In genomic region chr1:99728494-99729235, GRCh38 we compare ENCODE assay signal across 1 cellular context.
TF ChIP-seq lines count a peak whose summit lies in the region.

No MANE protein-coding gene starts in this region.

TF ChIP-seq in A549, 52 proteins besides CTCF, POLR2A, EP300 and RAD21:
- TF ChIP-seq, protein P1, sequence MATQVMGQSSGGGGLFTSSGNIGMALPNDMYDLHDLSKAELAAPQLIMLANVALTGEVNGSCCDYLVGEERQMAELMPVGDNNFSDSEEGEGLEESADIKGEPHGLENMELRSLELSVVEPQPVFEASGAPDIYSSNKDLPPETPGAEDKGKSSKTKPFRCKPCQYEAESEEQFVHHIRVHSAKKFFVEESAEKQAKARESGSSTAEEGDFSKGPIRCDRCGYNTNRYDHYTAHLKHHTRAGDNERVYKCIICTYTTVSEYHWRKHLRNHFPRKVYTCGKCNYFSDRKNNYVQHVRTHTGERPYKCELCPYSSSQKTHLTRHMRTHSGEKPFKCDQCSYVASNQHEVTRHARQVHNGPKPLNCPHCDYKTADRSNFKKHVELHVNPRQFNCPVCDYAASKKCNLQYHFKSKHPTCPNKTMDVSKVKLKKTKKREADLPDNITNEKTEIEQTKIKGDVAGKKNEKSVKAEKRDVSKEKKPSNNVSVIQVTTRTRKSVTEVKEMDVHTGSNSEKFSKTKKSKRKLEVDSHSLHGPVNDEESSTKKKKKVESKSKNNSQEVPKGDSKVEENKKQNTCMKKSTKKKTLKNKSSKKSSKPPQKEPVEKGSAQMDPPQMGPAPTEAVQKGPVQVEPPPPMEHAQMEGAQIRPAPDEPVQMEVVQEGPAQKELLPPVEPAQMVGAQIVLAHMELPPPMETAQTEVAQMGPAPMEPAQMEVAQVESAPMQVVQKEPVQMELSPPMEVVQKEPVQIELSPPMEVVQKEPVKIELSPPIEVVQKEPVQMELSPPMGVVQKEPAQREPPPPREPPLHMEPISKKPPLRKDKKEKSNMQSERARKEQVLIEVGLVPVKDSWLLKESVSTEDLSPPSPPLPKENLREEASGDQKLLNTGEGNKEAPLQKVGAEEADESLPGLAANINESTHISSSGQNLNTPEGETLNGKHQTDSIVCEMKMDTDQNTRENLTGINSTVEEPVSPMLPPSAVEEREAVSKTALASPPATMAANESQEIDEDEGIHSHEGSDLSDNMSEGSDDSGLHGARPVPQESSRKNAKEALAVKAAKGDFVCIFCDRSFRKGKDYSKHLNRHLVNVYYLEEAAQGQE (IDR thresholded peaks at IDR 0.05) = no peak
- TF ChIP-seq MYC (IDR thresholded peaks at IDR 0.05; ENCODE audit: borderline replicate concordance, low read length) (no peak), POLR2AphosphoS2 (conservative IDR thresholded peaks at IDR 0.05; ENCODE audit: low read length) (no peak), HDAC2 (IDR thresholded peaks at IDR 0.05) (no peak), CEBPB (IDR thresholded peaks at IDR 0.05) (no peak), CHD2 (IDR thresholded peaks at IDR 0.05; ENCODE audit: low read length, partially characterized antibody) (no peak), SREBF2 (IDR thresholded peaks at IDR 0.05) (no peak), RNF2 (IDR thresholded peaks at IDR 0.05; ENCODE audit: borderline replicate concordance, low read depth) (no peak), RFX5 (IDR thresholded peaks at IDR 0.05) (no peak), SMC3 (IDR thresholded peaks at IDR 0.05) (no peak), ZC3H11A (IDR thresholded peaks at IDR 0.05) (no peak), HOXB13 (CRISPR knock-in tag; IDR thresholded peaks at IDR 0.05; ENCODE audit: low read depth) (no peak), NPAS2 (CRISPR knock-in tag; IDR thresholded peaks at IDR 0.05; ENCODE audit: borderline replicate concordance) (no peak)
